Comparison of ENCODE assay signal across 8 cellular contexts in genomic region chr2:161166538-161167409, GRCh38. TPM values are rescaled to one million over a fixed set of nuclear protein-coding genes. Genes with fewer than 3 reads are reported as not detected.
DNase-seq lines count a peak whose midpoint lies in the region; ATAC-seq and TF ChIP-seq lines count a peak whose summit lies in the region.

No MANE protein-coding gene starts in this region.

- H3K36me3 Mint-ChIP-seq in naive thymus-derived CD8-positive, alpha-beta T cell, result peaks cover 0 to 28% (median 13%) of the 10 kb centered on the region in 3 donors
- peaks cover 53% of the 10 kb centered on the region for H3K36me3 Mint-ChIP-seq in nephron progenitor cell (ENCODE audit: low read depth)

- in situ Hi-C loops in KBM-7 (cut with MboI; ENCODE audit: low pct_unique_long_range_greater_than_20kb, low sequenced_read_pairs), result no loop called here

- ATAC-seq in GM19351 (IDR thresholded peaks at IDR 0.05; ENCODE audit: unreplicated experiment) (peak; percentile 73), HG03159 (IDR thresholded peaks at IDR 0.05; ENCODE audit: unreplicated experiment) (peak; percentile 74)
- ATAC-seq in naive thymus-derived CD8-positive, alpha-beta T cell, result peak in 1 of 2 donors; percentile 16

- H3K27ac Mint-ChIP-seq in naive thymus-derived CD8-positive, alpha-beta T cell, result peak overlapping the region in 7 of 10 donors; percentile 0 to 90 (median 34)
- H3K27ac Mint-ChIP-seq in nephron progenitor cell, result no peak overlapping the region

- H3K4me3 Mint-ChIP-seq in naive thymus-derived CD8-positive, alpha-beta T cell, result peak overlapping the region in 2 of 10 donors; percentile 22 to 58
- no peak overlapping the region for H3K4me3 Mint-ChIP-seq in nephron progenitor cell

- no peaks in the 10 kb centered on the region for H3K9me3 Mint-ChIP-seq in naive thymus-derived CD8-positive, alpha-beta T cell
- H3K9me3 Mint-ChIP-seq in nephron progenitor cell, result no peaks in the 10 kb centered on the region

- peaks cover 16 to 98% (median 69%) of the 10 kb centered on the region in 4 donors for H3K4me1 Mint-ChIP-seq in naive thymus-derived CD8-positive, alpha-beta T cell
- peaks cover 13% of the 10 kb centered on the region for H3K4me1 Mint-ChIP-seq in nephron progenitor cell

- POLR2A ChIA-PET in naive thymus-derived CD8-positive, alpha-beta T cell (lab: Charles Lee), result interaction anchor here (1.5 kb wide), 1 partner anchor 56 kb away, joined by 3 read pairs; no protein-coding TSS in a partner anchor

- no peaks in the 10 kb centered on the region for H3K27me3 Mint-ChIP-seq in naive thymus-derived CD8-positive, alpha-beta T cell
- no peaks in the 10 kb centered on the region for H3K27me3 Mint-ChIP-seq in nephron progenitor cell (ENCODE audit: low read depth, poor library complexity)

- no peak for TF ChIP-seq CTCF in nephron progenitor cell (IDR thresholded peaks at IDR 0.05)

- peak; percentile 12 to 35 for DNase-seq in activated CD8-positive, alpha-beta memory T cell treated with anti-CD3 and anti-CD28 coated beads for 4 hours (ENCODE audit: low read depth in 2 of 2)
- peak in 2 of 10 donors; percentile 12 to 22 for DNase-seq in naive thymus-derived CD8-positive, alpha-beta T cell
- DNase-seq in nephron progenitor cell, result no peak
- no peak for DNase-seq in KBM-7
- DNase-seq in NOMO-1 treated with dmso at 0.1 percent for 144 hours (lab: John Stamatoyannopoulos, UW; ENCODE audit: unreplicated experiment), result no peak
- no peak for DNase-seq in Ammon's horn (ENCODE audit: low spot score)

RNA-seq across cellular contexts. Expression of gene TANK, which starts 6.5 kb away (rescaled TPM):
- total RNA-seq in naive thymus-derived CD8-positive, alpha-beta T cell, result 10 to 100 TPM; 59.5 to 65.8 TPM
- 10 to 100 TPM; 32.7 to 43.8 (median 34.7) TPM for polyA plus RNA-seq in naive thymus-derived CD8-positive, alpha-beta T cell

Comparison
In these comparisons a context has a peak if more than half of its experiments do, and no peak if none do; other contexts are left out.
1. DNase-seq: peak in activated CD8-positive, alpha-beta memory T cell treated with anti-CD3 and anti-CD28 coated beads for 4 hours (2 of 2); none in nephron progenitor cell (single experiment), KBM-7 (single experiment), NOMO-1 treated with dmso at 0.1 percent for 144 hours (single experiment) and Ammon's horn (single experiment).